9 cellular contexts compared by ENCODE assay signal in genomic region chr19:15550847-15551182, GRCh38. TPM values are rescaled to one million over a fixed set of nuclear protein-coding genes. Genes with fewer than 3 reads are reported as not detected.
DNase-seq lines count a peak whose midpoint lies in the region; ATAC-seq and TF ChIP-seq lines count a peak whose summit lies in the region.
"Had no signal": no experiment of that assay in that cellular context is flagged by ENCODE, and none has a peak within 500 bp of the region (broad histone marks: within the 10 kb centered on the region; RNA-seq: fewer than 3 reads in every experiment).

No MANE protein-coding gene starts in this region.

- no peaks in the 10 kb centered on the region for H3K27me3 Mint-ChIP-seq in activated CD8-positive, alpha-beta T cell treated with anti-CD3 and anti-CD28 coated beads for 36 hours

- H3K36me3 Mint-ChIP-seq in activated CD8-positive, alpha-beta T cell treated with anti-CD3 and anti-CD28 coated beads for 36 hours (ENCODE audit: low read depth): no peaks in the 10 kb centered on the region

- peak overlapping the region; percentile 74 for H3K4me3 Mint-ChIP-seq in activated CD8-positive, alpha-beta T cell treated with anti-CD3 and anti-CD28 coated beads for 36 hours

- intact Hi-C loops in activated CD8-positive, alpha-beta T cell treated with anti-CD3 and anti-CD28 coated beads for 36 hours (cut with micrococcal nuclease): loop anchor here (2.0 to 10.0 kb wide), 2 partner anchors 18 to 286 kb away; no protein-coding TSS in a partner anchor

- H3K9me3 Mint-ChIP-seq in activated CD8-positive, alpha-beta T cell treated with anti-CD3 and anti-CD28 coated beads for 36 hours: no peaks in the 10 kb centered on the region

- H3K27ac Mint-ChIP-seq in activated CD8-positive, alpha-beta T cell treated with anti-CD3 and anti-CD28 coated beads for 36 hours: peak overlapping the region; percentile 66

- no peak for ATAC-seq in activated CD8-positive, alpha-beta T cell treated with anti-CD3 and anti-CD28 coated beads for 36 hours
- ATAC-seq in GM19351 (IDR thresholded peaks at IDR 0.05; ENCODE audit: unreplicated experiment): no peak

- TF ChIP-seq CTCF in activated CD8-positive, alpha-beta T cell treated with anti-CD3 and anti-CD28 coated beads for 36 hours (IDR thresholded peaks at IDR 0.05): no peak

- POLR2A ChIA-PET in activated CD8-positive, alpha-beta T cell treated with anti-CD3 and anti-CD28 coated beads for 36 hours (lab: Charles Lee): interaction anchor here (1.0 to 2.6 kb wide), 6 partner anchors 83 to 132 kb away, joined by 3 to 10 read pairs (median 4); partner anchors contain the start of genes AKAP8L and RASAL3

- CTCF ChIA-PET in activated CD8-positive, alpha-beta T cell treated with anti-CD3 and anti-CD28 coated beads for 36 hours (lab: Charles Lee): interaction anchor here (0.8 to 2.8 kb wide), 7 partner anchors 9 to 171 kb away, joined by 3 to 32 read pairs (median 4); partner anchors contain the start of genes AKAP8 and AKAP8L

- peaks cover 20% of the 10 kb centered on the region for H3K4me1 Mint-ChIP-seq in activated CD8-positive, alpha-beta T cell treated with anti-CD3 and anti-CD28 coated beads for 36 hours (ENCODE audit: low read depth)

- DNase-seq in stimulated activated CD4-positive, alpha-beta T cell treated with anti-CD3 and anti-CD28 coated beads, Interleukin-2, amount 100 ng/mL, for 24 hours: peak; percentile 12 to 26
- DNase-seq in stimulated activated CD4-positive, alpha-beta T cell treated with anti-CD3 and anti-CD28 coated beads, Interleukin-1b, Interleukin-23, amount 100 ng/mL, for 48 hours: no peak
- peak; percentile 44 for DNase-seq in activated CD8-positive, alpha-beta T cell treated with anti-CD3 and anti-CD28 coated beads for 36 hours
- DNase-seq in inferior parietal cortex (ENCODE audit: extremely low spot score) (peak; percentile 4), C1 segment of cervical spinal cord (lab: John Stamatoyannopoulos, UW) (no peak), NCI-H2107 treated with DMSO at 0.1 percent for 48 hours (lab: John Stamatoyannopoulos, UW; ENCODE audit: unreplicated experiment) (no peak), iPS-NIHi11 (ENCODE audit: low spot score) (no peak)
- DNase-seq: NCI-H446 treated with DMSO at 0.1 percent for 48 hours had no signal

RNA-seq across cellular contexts. Expression of gene CYP4F22, which starts 42.5 kb away (rescaled TPM):
- total RNA-seq in activated CD8-positive, alpha-beta T cell treated with anti-CD3 and anti-CD28 coated beads for 36 hours: 1 to 10 TPM; 1.5 to 1.7 TPM

Comparison
In these comparisons a context has a peak if more than half of its experiments do, and no peak if none do; other contexts are left out.
1. DNase-seq: peak in stimulated activated CD4-positive, alpha-beta T cell treated with anti-CD3 and anti-CD28 coated beads, Interleukin-2, amount 100 ng/mL, for 24 hours (2 of 2), activated CD8-positive, alpha-beta T cell treated with anti-CD3 and anti-CD28 coated beads for 36 hours (single experiment) and inferior parietal cortex (single experiment); none in stimulated activated CD4-positive, alpha-beta T cell treated with anti-CD3 and anti-CD28 coated beads, Interleukin-1b, Interleukin-23, amount 100 ng/mL, for 48 hours (single experiment), C1 segment of cervical spinal cord (0 of 14), NCI-H2107 treated with DMSO at 0.1 percent for 48 hours (single experiment) and iPS-NIHi11 (single experiment).